Comparison of ENCODE assay signal across 18 cellular contexts in the genomic region with DNA sequence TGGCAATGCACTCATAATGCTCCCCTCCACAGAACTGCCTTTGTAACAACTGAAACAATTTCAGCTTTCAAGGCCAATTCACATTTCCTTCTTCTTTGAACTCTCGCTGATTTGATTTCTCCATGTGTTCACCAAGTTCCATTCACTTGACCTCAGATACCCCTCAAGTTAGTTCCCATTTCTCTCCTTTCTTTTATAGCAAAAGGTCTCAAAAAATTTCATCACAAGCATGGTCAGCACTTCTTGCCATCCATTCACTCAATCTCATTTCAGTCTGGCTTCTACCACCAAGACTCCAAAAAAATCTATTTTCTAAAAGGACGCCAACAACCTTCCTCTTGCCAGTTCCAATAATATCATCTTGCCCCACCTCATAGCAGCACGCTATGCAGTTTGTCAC.
DNase-seq lines count a peak whose midpoint lies in the region; ATAC-seq lines count a peak whose summit lies in the region.
"Had no signal": no experiment of that assay in that cellular context is flagged by ENCODE, and none has a peak within 500 bp of the region (broad histone marks: within the 10 kb centered on the region; RNA-seq: fewer than 3 reads in every experiment).

No MANE protein-coding gene starts in this region.

- ATAC-seq in left lobe of liver (peak; percentile 26), GM19324 (IDR thresholded peaks at IDR 0.05; ENCODE audit: low FRiP score, unreplicated experiment) (no peak)
- ATAC-seq: Panc1 had no signal

- DNase-seq in SIG-M5 treated with dmso at 0.1 percent for 504 hours (lab: John Stamatoyannopoulos, UW; ENCODE audit: unreplicated experiment) (peak; percentile 8), SIG-M5 (lab: John Stamatoyannopoulos, UW) (no peak), GF-D8 (lab: John Stamatoyannopoulos, UW) (peak; percentile 28), NOMO-1 treated with DMSO at 0.1 percent for 48 hours (lab: John Stamatoyannopoulos, UW; ENCODE audit: unreplicated experiment) (peak; percentile 75), left lobe of liver (ENCODE audit: low spot score) (no peak), HT-29 (ENCODE audit: low spot score) (no peak), GM19240 (ENCODE audit: insufficient read length, low spot score) (no peak)
- DNase-seq: BE2C; Caco-2; CD4-positive, alpha-beta T cell; NCI-H187; NCI-H2107; NCI-H510A; NCI-H774; SK-N-SH; T-helper 1 cell had no signal

Comparison
In these comparisons a context has a peak if more than half of its experiments do, and no peak if none do; other contexts are left out.
1. DNase-seq: peak in SIG-M5 treated with dmso at 0.1 percent for 504 hours (single experiment), GF-D8 (single experiment) and NOMO-1 treated with DMSO at 0.1 percent for 48 hours (single experiment); none in SIG-M5 (single experiment), left lobe of liver (single experiment), HT-29 (single experiment) and GM19240 (single experiment).